In genomic region chr22:24329453-24329852, GRCh38 we compare ENCODE assay signal across 22 cellular contexts. TPM values are rescaled to one million over a fixed set of nuclear protein-coding genes. Genes with fewer than 3 reads are reported as not detected.
A peak's percentile ranks its signal among the peaks of the same experiment; 100 is the strongest.
DNase-seq lines count a peak whose midpoint lies in the region; ATAC-seq and TF ChIP-seq lines count a peak whose summit lies in the region.
"Had no signal": no experiment of that assay in that cellular context is flagged by ENCODE, and none has a peak within 500 bp of the region (broad histone marks: within the 10 kb centered on the region; RNA-seq: fewer than 3 reads in every experiment).

No MANE protein-coding gene starts in this region.

- CTCF ChIA-PET in activated CD8-positive, alpha-beta memory T cell treated with anti-CD3 and anti-CD28 coated beads, Interleukin-2, amount 10 ng/mL, durations not matched to agents 7 days and 5 days (lab: Charles Lee) = interaction anchor here (1.6 to 5.9 kb wide), 3 partner anchors 94 to 196 kb away, joined by 3 to 20 read pairs (median 4); no protein-coding TSS in a partner anchor
- CTCF ChIA-PET in HEK293 (lab: Yijun Ruan, JAX) = interaction anchor here (0.6 kb wide), 1 partner anchor 96 kb away, joined by 4 read pairs; no protein-coding TSS in a partner anchor

- peaks cover 29% of the 10 kb centered on the region for H3K4me1 Mint-ChIP-seq in activated CD8-positive, alpha-beta memory T cell treated with anti-CD3 and anti-CD28 coated beads, Interleukin-2, amount 10 ng/mL, durations not matched to agents 7 days and 5 days

- no peak for TF ChIP-seq CTCF in HEK293 (tag by site-specific recombination; IDR thresholded peaks at IDR 0.05)

- no peaks in the 10 kb centered on the region for H3K27me3 Mint-ChIP-seq in activated CD8-positive, alpha-beta memory T cell treated with anti-CD3 and anti-CD28 coated beads, Interleukin-2, amount 10 ng/mL, durations not matched to agents 7 days and 5 days

- H3K27ac Mint-ChIP-seq in activated CD8-positive, alpha-beta memory T cell treated with anti-CD3 and anti-CD28 coated beads, Interleukin-2, amount 10 ng/mL, durations not matched to agents 7 days and 5 days = peak overlapping the region; percentile 45

- no peaks in the 10 kb centered on the region for H3K27me3 ChIP-seq in thymus (ENCODE audit: control insufficient read depth, insufficient read depth)
- H3K27me3 ChIP-seq: cardiac muscle cell, vagina had no signal

- H3K4me3 ChIP-seq in HEK293 (ENCODE audit: low read depth, low read length) = no peak overlapping the region
- H3K4me3 ChIP-seq in thymus (ENCODE audit: low read length) = no peak overlapping the region
- H3K4me3 ChIP-seq: cardiac muscle cell, lung, vagina had no signal

- no peaks in the 10 kb centered on the region for H3K9me3 ChIP-seq in HEK293 (ENCODE audit: control insufficient read depth, insufficient read depth, low read depth, low read length)
- H3K9me3 ChIP-seq in thymus (ENCODE audit: control insufficient read depth) = no peaks in the 10 kb centered on the region
- H3K9me3 ChIP-seq: Caco-2, vagina had no signal

- 75% methylated on average over 6 of the region's 6 CpGs for whole genome bisulfite sequencing in thymus

- H3K36me3 ChIP-seq in HEK293 (ENCODE audit: control insufficient read depth in 2 of 2, insufficient read depth in 1 of 2, low read length in 2 of 2) = peaks cover 41 to 74% of the 10 kb centered on the region in 2 experiments
- H3K36me3 ChIP-seq in thymus (ENCODE audit: control insufficient read depth, insufficient read depth) = peaks cover 17% of the 10 kb centered on the region

- H3K4me1 ChIP-seq in HEK293 (ENCODE audit: control insufficient read depth, insufficient read depth, low read length) (peaks cover 3% of the 10 kb centered on the region; the same call in 1 of the 2 replicates), thymus (ENCODE audit: control insufficient read depth, insufficient read depth, low read length) (no peaks in the 10 kb centered on the region)
- H3K4me1 ChIP-seq: Caco-2 had no signal

- in situ Hi-C loops in G401 (cut with HindIII; ENCODE audit: low sequenced_read_pairs) = no loop called here

- no peaks in the 10 kb centered on the region for H3K9me3 Mint-ChIP-seq in activated CD8-positive, alpha-beta memory T cell treated with anti-CD3 and anti-CD28 coated beads, Interleukin-2, amount 10 ng/mL, durations not matched to agents 7 days and 5 days (ENCODE audit: low read depth)

- peaks cover 37% of the 10 kb centered on the region for H3K36me3 Mint-ChIP-seq in activated CD8-positive, alpha-beta memory T cell treated with anti-CD3 and anti-CD28 coated beads, Interleukin-2, amount 10 ng/mL, durations not matched to agents 7 days and 5 days

- ATAC-seq in activated CD8-positive, alpha-beta memory T cell treated with anti-CD3 and anti-CD28 coated beads, Interleukin-2, amount 10 ng/mL, durations not matched to agents 7 days and 5 days = no peak
- ATAC-seq in esophagus mucosa = peak; percentile 22

- DNase-seq in activated CD8-positive, alpha-beta memory T cell treated with anti-CD3 and anti-CD28 coated beads, Interleukin-2, amount 10 ng/mL, durations not matched to agents 7 days and 5 days = no peak
- no peak for DNase-seq in activated CD8-positive, alpha-beta memory T cell treated with anti-CD3 and anti-CD28 coated beads, Interleukin-2, amount 50 U/mL, for 4 hours
- DNase-seq in GM19238 (ENCODE audit: insufficient read length, low spot score) = no peak
- DNase-seq in G401 (ENCODE audit: low spot score) = no peak
- no peak for DNase-seq in cerebellar cortex (ENCODE audit: low spot score)
- DNase-seq: ACHN; amniotic stem cell; Caco-2; foreskin melanocyte; hippocampal formation; NCI-H187 treated with DMSO at 0.1 percent for 48 hours; NCI-H345; retina; SIG-M5; stimulated activated CD4-positive, alpha-beta T cell treated with anti-CD3 and anti-CD28 coated beads, Interleukin-4, amount 100 ng/mL, for 24 hours had no signal

- POLR2A ChIA-PET in HEK293 (lab: Yijun Ruan, JAX) = no interaction called here

- H3K4me3 Mint-ChIP-seq in activated CD8-positive, alpha-beta memory T cell treated with anti-CD3 and anti-CD28 coated beads, Interleukin-2, amount 10 ng/mL, durations not matched to agents 7 days and 5 days = no peak overlapping the region

- no peak overlapping the region for H3K27ac ChIP-seq in HEK293 (ENCODE audit: extremely low read depth, low read depth, low read length)
- H3K27ac ChIP-seq in thymus (ENCODE audit: low read depth) = peak overlapping the region; percentile 20
- H3K27ac ChIP-seq: cardiac muscle cell, KMS-11, vagina had no signal

TF ChIP-seq in HEK293, 187 proteins besides CTCF, POLR2A, EP300 and RAD21:
- TF ChIP-seq ZNF792 (tag by site-specific recombination; IDR thresholded peaks at IDR 0.05) = no peak
- no peak for TF ChIP-seq ZNF677 (tag by site-specific recombination; IDR thresholded peaks at IDR 0.05)
- peak; percentile 68 for TF ChIP-seq KLF1 (tag by site-specific recombination; IDR thresholded peaks at IDR 0.05)
- no peak for TF ChIP-seq SETDB1 (IDR thresholded peaks at IDR 0.05; ENCODE audit: insufficient read length, low read length)

RNA-seq across cellular contexts. Expression of gene SPECC1L, which starts 58.8 kb away (rescaled TPM):
- 10 to 100 TPM; 55.3 to 57.4 TPM for total RNA-seq in activated CD8-positive, alpha-beta memory T cell treated with anti-CD3 and anti-CD28 coated beads, Interleukin-2, amount 10 ng/mL, durations not matched to agents 7 days and 5 days
- 33.4 TPM for total RNA-seq in esophagus mucosa
- polyA plus RNA-seq in thymus = 11.6 TPM
- total RNA-seq in G401 (2014; rRNA removed; shearing (Covaris generic)) = 7.6 and 12.0 TPM in 2 replicates
